8 cellular contexts compared by ENCODE assay signal in the genomic region with DNA sequence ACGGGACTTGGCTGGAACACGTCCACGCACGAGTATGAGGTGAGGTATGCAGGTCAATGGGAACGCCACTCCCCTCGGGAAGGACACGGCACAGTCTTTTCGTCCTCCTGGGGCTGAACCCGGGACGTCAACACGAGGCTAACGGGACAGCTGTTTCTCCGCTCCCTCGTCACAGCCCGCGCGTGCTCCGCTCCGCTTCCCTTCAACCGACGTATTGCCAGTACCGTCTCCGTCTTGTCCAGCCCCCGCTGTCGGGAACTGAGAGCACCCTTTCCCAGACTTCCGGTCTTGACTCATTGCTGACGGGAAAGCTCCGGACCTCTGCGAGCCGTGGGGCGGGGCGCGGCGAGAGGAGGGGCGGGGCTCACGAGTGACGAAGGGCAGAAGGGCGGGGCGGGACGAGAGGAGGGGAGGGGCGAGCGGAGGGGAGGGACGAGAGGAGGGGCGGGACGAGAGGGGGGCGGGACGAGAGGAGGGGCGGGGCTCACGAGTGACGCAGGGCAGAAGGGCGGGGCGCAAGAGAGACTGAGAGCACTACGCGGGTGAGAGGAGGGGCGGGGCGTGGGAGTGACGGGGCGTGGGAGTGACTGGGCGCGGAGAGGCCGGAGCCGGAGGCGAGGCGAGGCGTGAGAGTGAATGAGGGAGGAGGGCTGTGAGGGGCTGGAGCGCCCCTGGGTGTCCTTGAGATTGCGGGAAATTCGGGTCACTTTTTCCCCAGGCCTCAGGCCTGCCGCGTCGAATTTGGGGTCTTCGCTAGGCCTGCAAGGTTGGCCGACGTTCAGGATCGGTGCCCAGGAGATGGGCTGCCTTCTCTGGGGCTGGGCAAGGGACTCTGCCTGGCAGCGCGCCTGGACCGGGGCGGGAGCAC. TPM values are rescaled to one million over a fixed set of nuclear protein-coding genes. Genes with fewer than 3 reads are reported as not detected.
DNase-seq lines count a peak whose midpoint lies in the region; ATAC-seq and TF ChIP-seq lines count a peak whose summit lies in the region.

No MANE protein-coding gene starts in this region.

- peaks cover 6% of the 10 kb centered on the region for H3K4me1 ChIP-seq in psoas muscle
- H3K4me1 ChIP-seq in urinary bladder (ENCODE audit: insufficient read depth): no peaks in the 10 kb centered on the region

- DNase-seq in NCI-H187 (lab: John Stamatoyannopoulos, UW) (peak; percentile 99 to 100), T-helper 17 cell (peak; percentile 87 to 96 (median 96)), left ventricle myocardium superior (peak; percentile 98), psoas muscle (peak; percentile 98 to 99)

- peak overlapping the region; percentile 92 for H3K4me3 Mint-ChIP-seq in T-helper 17 cell

- intact Hi-C loops in left ventricle myocardium superior (cut with micrococcal nuclease): loop anchor here (10.0 kb wide), 1 partner anchor 165 kb away; a partner anchor contains a TSS
- intact Hi-C loops in psoas muscle (cut with DNase I): no loop called here

- H3K27me3 ChIP-seq in psoas muscle (ENCODE audit: insufficient read depth in 3 of 3, low read length in 2 of 3): no peaks in the 10 kb centered on the region

- H3K36me3 ChIP-seq in psoas muscle (ENCODE audit: insufficient read depth in 1 of 2, low read depth in 1 of 2) (no peaks in the 10 kb centered on the region), urinary bladder (ENCODE audit: insufficient read depth) (no peaks in the 10 kb centered on the region)

- TF ChIP-seq CTCF in psoas muscle (IDR thresholded peaks at IDR 0.05): no peak

- 1% methylated on average over 54 to 75 of the region's 79 CpGs for WGBS in psoas muscle, 3 donors
- WGBS in urinary bladder: under 1% methylated on average over 78 of the region's 79 CpGs

- H3K27ac Mint-ChIP-seq in T-helper 17 cell: peak overlapping the region; percentile 93

- peaks cover 9% of the 10 kb centered on the region for H3K4me1 Mint-ChIP-seq in T-helper 17 cell

- H3K9me3 ChIP-seq in T-helper 17 cell (ENCODE audit: control insufficient read depth, low read length, poor library complexity, severe bottlenecking) (no peaks in the 10 kb centered on the region), psoas muscle (no peaks in the 10 kb centered on the region)

- peak overlapping the region; percentile 95 for H3K27ac ChIP-seq in angular gyrus (ENCODE audit: low read depth, low read length)
- H3K27ac ChIP-seq in psoas muscle: peak overlapping the region; percentile 88
- H3K27ac ChIP-seq in urinary bladder (ENCODE audit: low read depth): peak overlapping the region; percentile 79

- no peaks in the 10 kb centered on the region for H3K36me3 Mint-ChIP-seq in T-helper 17 cell (ENCODE audit: low read depth)

- H3K27me3 Mint-ChIP-seq in T-helper 17 cell: no peaks in the 10 kb centered on the region

- ATAC-seq in GM18502 (IDR thresholded peaks at IDR 0.05; ENCODE audit: poor library complexity, unreplicated experiment) (peak; percentile 88), HG02943 (IDR thresholded peaks at IDR 0.05; ENCODE audit: low read depth, unreplicated experiment) (peak; percentile 75), T-helper 17 cell (peak; percentile 93), left ventricle myocardium superior (peak; percentile 95), psoas muscle (peak; percentile 94 to 96 (median 95))

- H3K4me3 ChIP-seq in psoas muscle (peak overlapping the region; percentile 77), urinary bladder (ENCODE audit: low read depth, low read length) (peak overlapping the region; percentile 39)

RNA-seq across cellular contexts. Expression of a gene that starts 22.2 kb away (rescaled TPM):
- total RNA-seq in T-helper 17 cell (not detected), left ventricle myocardium superior (not detected), psoas muscle (not detected), urinary bladder (not detected)
- polyA plus RNA-seq in psoas muscle (under 1 TPM in 1 of 3 donors, not detected in 2; 0.16 TPM), urinary bladder (not detected)

Comparison
In these comparisons a context has a peak if more than half of its experiments do, and no peak if none do; other contexts are left out.
1. Peak in every context shown above with its lines: DNase-seq, ATAC-seq, H3K4me3 ChIP-seq and H3K27ac ChIP-seq.